In the genomic region with DNA sequence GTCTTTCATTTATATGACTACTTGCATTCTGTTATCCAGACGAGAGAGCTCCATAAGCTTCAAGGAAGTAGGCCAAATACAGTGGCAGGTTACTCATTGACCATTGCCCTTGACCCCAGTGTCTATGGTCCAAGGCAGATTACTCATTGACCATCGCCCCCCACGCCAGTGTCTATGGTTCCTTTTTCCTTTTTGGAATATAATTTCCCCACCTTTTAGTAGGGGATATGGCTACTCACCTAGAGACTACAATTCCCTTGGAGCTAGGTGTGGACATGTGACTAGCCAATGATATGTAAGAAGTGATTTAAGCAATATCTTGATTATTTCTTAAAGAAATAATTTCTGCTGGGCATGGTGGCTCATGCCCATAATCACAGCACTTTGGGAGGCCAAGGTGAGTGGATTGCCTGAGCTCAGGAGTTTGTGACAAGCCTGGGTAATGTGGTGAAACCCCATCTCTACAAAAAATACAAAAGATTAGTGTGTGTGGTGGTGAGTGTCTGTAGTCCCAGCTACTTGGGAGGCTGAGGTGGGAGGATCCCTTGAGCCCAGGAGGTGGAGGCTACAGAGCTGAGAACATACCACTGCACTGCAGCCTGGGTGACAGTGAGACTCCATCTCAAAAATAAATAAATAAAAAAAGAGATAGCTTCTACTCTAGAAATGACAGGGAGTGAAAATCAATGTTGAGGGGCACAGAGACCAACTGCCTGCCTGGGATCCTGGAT, we compare ENCODE assay signal across 20 cellular contexts. TPM values are rescaled to one million over a fixed set of nuclear protein-coding genes. Genes with fewer than 3 reads are reported as not detected.
"Had no signal": no experiment of that assay in that cellular context is flagged by ENCODE, and none has a peak within 500 bp of the region (broad histone marks: within the 10 kb centered on the region; RNA-seq: fewer than 3 reads in every experiment).

No MANE protein-coding gene starts in this region.

- H3K36me3 ChIP-seq: SJSA1 had no signal

- DNase-seq: KBM-7, NCI-H1092, NCI-H1105 treated with DMSO at 0.1 percent for 48 hours, NCI-H1436, NCI-H187, NCI-H2029, NCI-H2081 treated with DMSO at 0.1 percent for 48 hours, NCI-H2171, NCI-H226, NCI-H446, NCI-H510A, NCI-H524 treated with DMSO at 0.1 percent for 48 hours, NCI-H69, NCI-H774, Right ventricle myocardium superior, RPMI8226, SIG-M5 had no signal

- H3K4me1 ChIP-seq: SJSA1 had no signal

- H3K9me3 ChIP-seq: SJSA1 had no signal

- H3K27me3 ChIP-seq: SJSA1 had no signal

- H3K27ac ChIP-seq: SJSA1, SK-N-MC had no signal

- H3K4me3 ChIP-seq: SJSA1, SK-N-MC had no signal

- FAIRE-seq: RCC 7860 had no signal

RNA-seq across cellular contexts. Expression of gene SIX1, which starts 42.3 kb away (rescaled TPM):
- total RNA-seq: Right ventricle myocardium superior had no signal
